In genomic region chr6:47221565-47221964, GRCh38 we compare ENCODE assay signal across 18 cellular contexts.
"Had no signal": no experiment of that assay in that cellular context is flagged by ENCODE, and none has a peak within 500 bp of the region (broad histone marks: within the 10 kb centered on the region; RNA-seq: fewer than 3 reads in every experiment).

No MANE protein-coding gene starts in this region.

- H3K4me3 Mint-ChIP-seq: activated CD4-positive, alpha-beta T cell treated with anti-CD3 and anti-CD28 coated beads, Interleukin-2, amount 10 ng/mL, durations not matched to agents 24 days and 14 days; activated CD8-positive, alpha-beta T cell treated with anti-CD3 and anti-CD28 coated beads, Interleukin-2, amount 10 ng/mL, durations not matched to agents 7 days and 5 days; activated T-cell treated with anti-CD3 and anti-CD28 coated beads, Interleukin-2, amount 50 U/mL, for 4 hours; nephron progenitor cell; T-cell had no signal

- H3K4me1 ChIP-seq: foreskin keratinocyte had no signal

- H3K27me3 Mint-ChIP-seq: T-cell had no signal

- H3K4me1 Mint-ChIP-seq: activated CD4-positive, alpha-beta T cell treated with anti-CD3 and anti-CD28 coated beads, Interleukin-2, amount 10 ng/mL, durations not matched to agents 24 days and 14 days; nephron progenitor cell; T-cell had no signal

- H3K27ac ChIP-seq: brain microvascular endothelial cell, dorsolateral prefrontal cortex, foreskin keratinocyte, thyroid gland had no signal

- H3K9me3 Mint-ChIP-seq: activated CD4-positive, alpha-beta T cell treated with anti-CD3 and anti-CD28 coated beads, Interleukin-2, amount 10 ng/mL, durations not matched to agents 24 days and 14 days; activated T-cell treated with anti-CD3 and anti-CD28 coated beads, Interleukin-2, amount 50 U/mL, for 4 hours had no signal

- H3K27me3 ChIP-seq: brain microvascular endothelial cell, dorsolateral prefrontal cortex, foreskin keratinocyte, thyroid gland had no signal

- DNase-seq: activated CD4-positive, alpha-beta T cell treated with anti-CD3 and anti-CD28 coated beads, Interleukin-2, amount 10 ng/mL, durations not matched to agents 24 days and 14 days; activated CD8-positive, alpha-beta T cell treated with anti-CD3 and anti-CD28 coated beads, Interleukin-2, amount 10 ng/mL, durations not matched to agents 7 days and 5 days; activated effector memory CD4-positive, alpha-beta T cell treated with Interleukin-2 at 50 U/mL for 16 hours; activated naive CD4-positive, alpha-beta T cell treated with anti-CD3 and anti-CD28 coated beads, Interleukin-2, amount 50 U/mL, for 16 hours; activated T-cell treated with anti-CD3 and anti-CD28 coated beads, Interleukin-2, amount 50 U/mL, for 4 hours; aorta; brain microvascular endothelial cell; central memory CD4-positive, alpha-beta T cell; dorsolateral prefrontal cortex; foreskin keratinocyte; glutamatergic neuron; hypothalamus; mammary epithelial cell; nephron progenitor cell; stimulated activated naive CD4-positive, alpha-beta T cell; T-cell; thyroid gland had no signal

- H3K9me3 ChIP-seq: thyroid gland had no signal

- H3K4me3 ChIP-seq: thyroid gland had no signal

- H3K36me3 Mint-ChIP-seq: T-cell had no signal

- H3K27ac Mint-ChIP-seq: activated CD4-positive, alpha-beta T cell treated with anti-CD3 and anti-CD28 coated beads, Interleukin-2, amount 10 ng/mL, durations not matched to agents 24 days and 14 days; activated CD8-positive, alpha-beta T cell treated with anti-CD3 and anti-CD28 coated beads, Interleukin-2, amount 10 ng/mL, durations not matched to agents 7 days and 5 days; nephron progenitor cell; T-cell had no signal

- H3K36me3 ChIP-seq: brain microvascular endothelial cell, thyroid gland had no signal

- ATAC-seq: activated CD8-positive, alpha-beta T cell treated with anti-CD3 and anti-CD28 coated beads, Interleukin-2, amount 10 ng/mL, durations not matched to agents 7 days and 5 days; activated T-cell treated with anti-CD3 and anti-CD28 coated beads, Interleukin-2, amount 50 U/mL, for 4 hours; foreskin keratinocyte; left lobe of liver; T-cell had no signal
